In the genomic region with DNA sequence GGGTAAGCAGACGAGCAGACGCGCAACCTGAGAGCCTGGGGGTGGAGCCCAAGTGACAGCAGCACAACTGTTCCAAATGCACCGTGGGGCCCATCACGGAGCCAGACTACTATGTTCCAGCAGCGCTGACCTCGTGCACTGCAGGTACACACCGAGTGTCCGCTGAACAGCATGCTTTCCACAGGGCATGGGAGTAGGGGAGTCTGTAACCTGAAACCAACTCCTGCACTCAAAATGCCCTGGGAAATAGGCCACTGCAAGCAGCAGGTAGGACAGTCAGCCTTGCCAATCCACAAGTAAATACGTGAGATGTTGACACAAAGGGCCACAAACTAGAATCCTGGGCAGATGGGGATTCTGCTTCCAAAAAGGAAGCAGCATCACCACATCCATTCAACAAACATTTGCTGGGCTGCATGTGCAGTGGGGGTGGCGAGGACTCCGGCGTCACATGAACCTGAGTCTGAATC, we compare ENCODE assay signal across 13 cellular contexts.
A peak's percentile ranks its signal among the peaks of the same experiment; 100 is the strongest.
DNase-seq lines count a peak whose midpoint lies in the region; ATAC-seq and TF ChIP-seq lines count a peak whose summit lies in the region.
"Had no signal": no experiment of that assay in that cellular context is flagged by ENCODE, and none has a peak within 500 bp of the region (broad histone marks: within the 10 kb centered on the region; RNA-seq: fewer than 3 reads in every experiment).

No MANE protein-coding gene starts in this region.

- no peaks in the 10 kb centered on the region for H3K9me3 Mint-ChIP-seq in activated CD4-positive, alpha-beta T cell treated with anti-CD3 and anti-CD28 coated beads for 36 hours (ENCODE audit: low read depth)
- H3K9me3 Mint-ChIP-seq in natural killer cell = no peaks in the 10 kb centered on the region
- H3K9me3 Mint-ChIP-seq in activated naive CD8-positive, alpha-beta T cell treated with anti-CD3 and anti-CD28 coated beads, Interleukin-2, amount 50 U/mL, for 24 hours = no peaks in the 10 kb centered on the region
- H3K9me3 Mint-ChIP-seq: memory B cell had no signal

- peak overlapping the region; percentile 46 for H3K4me2 ChIP-seq in BLaER1

- H4K20me1 ChIP-seq in BLaER1 = peaks cover 10% of the 10 kb centered on the region; the same call in 1 of the 2 replicates

- peaks cover 85% of the 10 kb centered on the region for H3K36me3 ChIP-seq in BLaER1
- peaks cover 0 to 79% of the 10 kb centered on the region in 2 donors for H3K36me3 ChIP-seq in left lung

- no peak overlapping the region for H3K9ac ChIP-seq in BLaER1

- H3K4me1 ChIP-seq in BLaER1 = peaks cover 17% of the 10 kb centered on the region
- peaks cover 40 to 66% of the 10 kb centered on the region in 2 donors for H3K4me1 ChIP-seq in left lung

- DNase-seq in LNCaP clone FGC (ENCODE audit: low read depth) (peak; percentile 98), NCI-H345 (lab: John Stamatoyannopoulos, UW) (peak; percentile 89), left lung (peak in 1 of 2 donors; percentile 36), natural killer cell (no peak)
- DNase-seq in activated CD4-positive, alpha-beta T cell treated with anti-CD3 and anti-CD28 coated beads for 36 hours = no peak
- no peak for DNase-seq in activated naive CD8-positive, alpha-beta T cell treated with anti-CD3 and anti-CD28 coated beads, Interleukin-2, amount 50 U/mL, for 24 hours
- DNase-seq: cerebellar nuclear complex, NCI-H1436 treated with DMSO at 0.1 percent for 48 hours, T1000 had no signal

- H3K4me3 Mint-ChIP-seq in activated CD4-positive, alpha-beta T cell treated with anti-CD3 and anti-CD28 coated beads for 36 hours = no peak overlapping the region
- H3K4me3 Mint-ChIP-seq in natural killer cell = no peak overlapping the region
- H3K4me3 Mint-ChIP-seq in activated naive CD8-positive, alpha-beta T cell treated with anti-CD3 and anti-CD28 coated beads, Interleukin-2, amount 50 U/mL, for 24 hours = no peak overlapping the region
- H3K4me3 Mint-ChIP-seq: memory B cell had no signal

- H3K27ac ChIP-seq in BLaER1 = no peak overlapping the region
- H3K27ac ChIP-seq in left lung = peak overlapping the region in 1 of 2 donors; percentile 10
- H3K27ac ChIP-seq: epithelial cell of prostate had no signal

- ATAC-seq in left lung (peak; percentile 2), GM21390 (IDR thresholded peaks at IDR 0.05; ENCODE audit: unreplicated experiment) (no peak), natural killer cell (no peak)
- ATAC-seq in activated CD4-positive, alpha-beta T cell treated with anti-CD3 and anti-CD28 coated beads for 36 hours = no peak
- no peak for ATAC-seq in activated naive CD8-positive, alpha-beta T cell treated with anti-CD3 and anti-CD28 coated beads, Interleukin-2, amount 50 U/mL, for 24 hours

- H3K4me3 ChIP-seq in BLaER1 = no peak overlapping the region
- no peak overlapping the region for H3K4me3 ChIP-seq in LNCaP clone FGC (ENCODE audit: low read depth, low read length)
- H3K4me3 ChIP-seq in left lung = no peak overlapping the region

- CTCF ChIA-PET in activated CD4-positive, alpha-beta T cell treated with anti-CD3 and anti-CD28 coated beads for 36 hours (lab: Charles Lee) = interaction anchor here (0.7 to 2.4 kb wide), 4 partner anchors 44 to 107 kb away, joined by 3 to 17 read pairs (median 4); no protein-coding TSS in a partner anchor

- intact Hi-C loops in left lung (cut with DNase I) (no loop called here), natural killer cell (cut with micrococcal nuclease) (no loop called here)
- intact Hi-C loops in activated CD4-positive, alpha-beta T cell treated with anti-CD3 and anti-CD28 coated beads for 36 hours (cut with DNase I, micrococcal nuclease) = no loop called here

- H3K27me3 Mint-ChIP-seq in activated CD4-positive, alpha-beta T cell treated with anti-CD3 and anti-CD28 coated beads for 36 hours = no peaks in the 10 kb centered on the region
- H3K27me3 Mint-ChIP-seq in natural killer cell (ENCODE audit: low read depth in 2 of 2) = no peaks in the 10 kb centered on the region
- H3K27me3 Mint-ChIP-seq in activated naive CD8-positive, alpha-beta T cell treated with anti-CD3 and anti-CD28 coated beads, Interleukin-2, amount 50 U/mL, for 24 hours = no peaks in the 10 kb centered on the region
- H3K27me3 Mint-ChIP-seq: memory B cell had no signal

- peaks cover 8% of the 10 kb centered on the region for H3K4me1 Mint-ChIP-seq in activated CD4-positive, alpha-beta T cell treated with anti-CD3 and anti-CD28 coated beads for 36 hours
- peaks cover 15 to 22% of the 10 kb centered on the region in 2 donors for H3K4me1 Mint-ChIP-seq in natural killer cell
- peaks cover 9% of the 10 kb centered on the region for H3K4me1 Mint-ChIP-seq in activated naive CD8-positive, alpha-beta T cell treated with anti-CD3 and anti-CD28 coated beads, Interleukin-2, amount 50 U/mL, for 24 hours
- H3K4me1 Mint-ChIP-seq: memory B cell had no signal

- POLR2A ChIA-PET in activated CD4-positive, alpha-beta T cell treated with anti-CD3 and anti-CD28 coated beads for 36 hours (lab: Charles Lee) = no interaction called here

- no peak for TF ChIP-seq CTCF in LNCaP clone FGC (IDR thresholded peaks at IDR 0.05; ENCODE audit: control insufficient read depth, extremely low read depth, insufficient read depth)
- TF ChIP-seq CTCF in left lung (IDR thresholded peaks at IDR 0.05) = no peak
- no peak for TF ChIP-seq CTCF in natural killer cell (IDR thresholded peaks at IDR 0.05)

- H3K27ac Mint-ChIP-seq in activated CD4-positive, alpha-beta T cell treated with anti-CD3 and anti-CD28 coated beads for 36 hours = no peak overlapping the region
- no peak overlapping the region for H3K27ac Mint-ChIP-seq in natural killer cell
- H3K27ac Mint-ChIP-seq in activated naive CD8-positive, alpha-beta T cell treated with anti-CD3 and anti-CD28 coated beads, Interleukin-2, amount 50 U/mL, for 24 hours = no peak overlapping the region
- H3K27ac Mint-ChIP-seq: memory B cell had no signal

- H3K9me3 ChIP-seq in BLaER1 (no peaks in the 10 kb centered on the region), left lung (no peaks in the 10 kb centered on the region)

- peaks cover 40% of the 10 kb centered on the region for H3K36me3 Mint-ChIP-seq in activated CD4-positive, alpha-beta T cell treated with anti-CD3 and anti-CD28 coated beads for 36 hours (ENCODE audit: low read depth)
- peaks cover 16% of the 10 kb centered on the region for H3K36me3 Mint-ChIP-seq in natural killer cell
- H3K36me3 Mint-ChIP-seq in activated naive CD8-positive, alpha-beta T cell treated with anti-CD3 and anti-CD28 coated beads, Interleukin-2, amount 50 U/mL, for 24 hours (ENCODE audit: low read depth) = peaks cover 20% of the 10 kb centered on the region

- no peaks in the 10 kb centered on the region for H3K27me3 ChIP-seq in BLaER1
- H3K27me3 ChIP-seq in left lung = no peaks in the 10 kb centered on the region

Comparison
In these comparisons a context has a peak if more than half of its experiments do, and no peak if none do; other contexts are left out.
1. DNase-seq: peak in LNCaP clone FGC (single experiment) and NCI-H345 (single experiment); none in activated CD4-positive, alpha-beta T cell treated with anti-CD3 and anti-CD28 coated beads for 36 hours (single experiment), natural killer cell (single experiment) and activated naive CD8-positive, alpha-beta T cell treated with anti-CD3 and anti-CD28 coated beads, Interleukin-2, amount 50 U/mL, for 24 hours (single experiment).